In genomic region chr7:84232653-84233052, GRCh38 we compare ENCODE assay signal across 11 cellular contexts. TPM values are rescaled to one million over a fixed set of nuclear protein-coding genes. Genes with fewer than 3 reads are reported as not detected.
A peak's percentile ranks its signal among the peaks of the same experiment; 100 is the strongest.
DNase-seq lines count a peak whose midpoint lies in the region; ATAC-seq, FAIRE-seq and TF ChIP-seq lines count a peak whose summit lies in the region.
"Had no signal": no experiment of that assay in that cellular context is flagged by ENCODE, and none has a peak within 500 bp of the region (broad histone marks: within the 10 kb centered on the region; RNA-seq: fewer than 3 reads in every experiment).

No MANE protein-coding gene starts in this region.

- H3K9ac ChIP-seq in GM12878 (ENCODE audit: control insufficient read depth, insufficient read depth, low read length): no peak overlapping the region
- no peak overlapping the region for H3K9ac ChIP-seq in keratinocyte (ENCODE audit: control insufficient read depth, extremely low read depth, insufficient read depth, low read length)

- H3K27me3 ChIP-seq in GM12878 (replicated peaks in 1 of 2; ENCODE audit: control insufficient read depth in 2 of 2, insufficient read depth in 2 of 2, low read length in 1 of 2): no peaks in the 10 kb centered on the region
- H3K27me3 ChIP-seq in keratinocyte (ENCODE audit: control insufficient read depth, extremely low read depth, insufficient read depth, low read length): no peaks in the 10 kb centered on the region

- BruUV-seq in GM12878 (replicated peaks; lab: Mats Ljungman, UMichigan): no TSS peak

- TF ChIP-seq EP300 in GM12878 (IDR thresholded peaks at IDR 0.05; ENCODE audit: borderline replicate concordance in 1 of 2, control insufficient read depth in 1 of 2, low read depth in 2 of 2, low read length in 2 of 2): no peak

- RAD21 ChIA-PET in GM12878 (lab: Charles Lee; ENCODE audit: unreplicated experiment): no interaction called here

- FAIRE-seq in GM12878 (lab: Jason Lieb, UNC): no peak
- FAIRE-seq in keratinocyte (lab: Jason Lieb, UNC): peak; percentile 48
- FAIRE-seq: HTR-8/SVneo had no signal

- H3K36me3 ChIP-seq in GM12878 (ENCODE audit: control insufficient read depth in 2 of 2, insufficient read depth in 2 of 2, low read length in 1 of 2) (no peaks in the 10 kb centered on the region), keratinocyte (ENCODE audit: control insufficient read depth in 2 of 2, extremely low read depth in 1 of 2, insufficient read depth in 2 of 2, low read length in 2 of 2) (no peaks in the 10 kb centered on the region)

- POLR2A ChIA-PET in AG04449 (lab: Yijun Ruan, JAX) (no interaction called here), GM12878 (lab: Charles Lee) (no interaction called here)

- CTCF ChIA-PET in AG04449 (lab: Yijun Ruan, JAX) (interaction anchor here (1.0 kb wide), 1 partner anchor 10 kb away, joined by 3 read pairs; no protein-coding TSS in a partner anchor), GM12878 (lab: Yijun Ruan, JAX) (no interaction called here)

- no peaks in the 10 kb centered on the region for H3K9me1 ChIP-seq in keratinocyte (ENCODE audit: control insufficient read depth, extremely low read depth, insufficient read depth, low read length)

- no peak overlapping the region for H2AFZ ChIP-seq in GM12878 (ENCODE audit: control insufficient read depth, low read depth, low read length)
- H2AFZ ChIP-seq in keratinocyte (ENCODE audit: control insufficient read depth, low read length): no peak overlapping the region

- no peaks in the 10 kb centered on the region for H3K79me2 ChIP-seq in GM12878 (ENCODE audit: control insufficient read depth, insufficient read depth, low read length)
- H3K79me2 ChIP-seq in keratinocyte (ENCODE audit: control insufficient read depth, insufficient read depth, low read length): no peaks in the 10 kb centered on the region

- TF ChIP-seq CTCF in AG04449 (IDR thresholded peaks at IDR 0.05; ENCODE audit: insufficient read depth, low read length, missing control alignments) (peak; percentile 3), GM12878 (IDR thresholded peaks at IDR 0.05 in 2 of 3, conservative IDR thresholded peaks at IDR 0.05 in 1 of 3; ENCODE audit: control insufficient read depth in 2 of 3, extremely low read depth in 1 of 3, insufficient read depth in 1 of 3, low read depth in 3 of 3, low read length in 3 of 3) (no peak), keratinocyte (optimal IDR thresholded peaks at IDR 0.05 in 1 of 3, IDR thresholded peaks at IDR 0.05 in 1 of 3, conservative IDR thresholded peaks at IDR 0.05 in 1 of 3; ENCODE audit: extremely low read depth in 1 of 3, insufficient read depth in 2 of 3, low read length in 3 of 3) (peak in 2 of 3 experiments; percentile 29 to 30)

- H3K4me1 ChIP-seq in GM12878 (ENCODE audit: control insufficient read depth, insufficient read depth, low read length) (no peaks in the 10 kb centered on the region), keratinocyte (ENCODE audit: control insufficient read depth, extremely low read depth, insufficient read depth, low read length) (peaks cover 18% of the 10 kb centered on the region)

- peak; percentile 69 for DNase-seq in AG04449 (ENCODE audit: low read depth, low spot score)
- DNase-seq in HCEC 1CT: peak; percentile 65
- no peak for DNase-seq in GM12878 (ENCODE audit: low read depth, low spot score)
- DNase-seq in keratinocyte (ENCODE audit: low read depth, low spot score): no peak
- DNase-seq in NCI-H774 (lab: John Stamatoyannopoulos, UW): no peak
- no peak for DNase-seq in Kasumi-1 (lab: John Stamatoyannopoulos, UW)
- no peak for DNase-seq in amygdala (lab: John Stamatoyannopoulos, UW)
- DNase-seq: NCI-H1694 treated with DMSO at 0.1 percent for 48 hours had no signal

- H3K27ac ChIP-seq in GM12878 (ENCODE audit: control insufficient read depth, insufficient read depth): no peak overlapping the region
- no peak overlapping the region for H3K27ac ChIP-seq in keratinocyte (ENCODE audit: control insufficient read depth, insufficient read depth, low read length)

- no peak for TF ChIP-seq RAD21 in GM12878 (IDR thresholded peaks at IDR 0.05; ENCODE audit: insufficient read depth, low read depth, low read length)

- in situ Hi-C loops in GM12878 (cut with MboI): no loop called here

- H3K9me3 ChIP-seq in GM12878 (replicated peaks; ENCODE audit: control insufficient read depth, insufficient read depth, low read length) (no peaks in the 10 kb centered on the region), keratinocyte (ENCODE audit: control insufficient read depth, low read depth, low read length) (no peaks in the 10 kb centered on the region)

- WGBS in GM12878 (ENCODE audit: insufficient coverage, insufficient replicate concordance, low lambda C conversion rate, missing lambda C conversion rate): 0% methylated on average over 1 of the region's 1 CpG

- peak; percentile 48; the same call in 2 of the 3 replicates for ATAC-seq in GM12878
- no peak for ATAC-seq in GM18520 (IDR thresholded peaks at IDR 0.05; ENCODE audit: unreplicated experiment)

- intact Hi-C loops in GM12878 (cut with micrococcal nuclease; ENCODE audit: unreplicated experiment): no loop called here

- H3K4me3 ChIP-seq in AG04449 (ENCODE audit: low read depth, low read length) (no peak overlapping the region), GM12878 (no peak overlapping the region), keratinocyte (ENCODE audit: control insufficient read depth in 2 of 3, extremely low read depth in 1 of 3, insufficient read depth in 2 of 3, low read depth in 1 of 3, low read length in 3 of 3) (no peak overlapping the region)

- dilution Hi-C loops in keratinocyte (cut with MboI; ENCODE audit: extremely low pct_ligation_motif_present, low sequenced_read_pairs): no loop called here

- SMC1A ChIA-PET in GM12878 (lab: Charles Lee; ENCODE audit: uncharacterized antibody, unreplicated experiment): interaction anchor here (0.6 kb wide), 1 partner anchor 156 kb away, joined by 3 read pairs; no protein-coding TSS in a partner anchor

- TF ChIP-seq POLR2A in GM12878 (IDR thresholded peaks at IDR 0.05; ENCODE audit: low read depth, low read length): no peak

- no peak overlapping the region for H3K4me2 ChIP-seq in GM12878 (ENCODE audit: control insufficient read depth, insufficient read depth)
- no peak overlapping the region for H3K4me2 ChIP-seq in keratinocyte (ENCODE audit: control insufficient read depth, extremely low read depth, insufficient read depth, low read depth, low read length)

- H4K20me1 ChIP-seq in GM12878 (ENCODE audit: control insufficient read depth, insufficient read depth): no peaks in the 10 kb centered on the region
- H4K20me1 ChIP-seq in keratinocyte (ENCODE audit: control insufficient read depth, extremely low read depth, insufficient read depth, low read length): no peaks in the 10 kb centered on the region

TF ChIP-seq in GM12878, 131 proteins besides CTCF, POLR2A, EP300 and RAD21 (continues in another document):
- TF ChIP-seq EED (IDR thresholded peaks at IDR 0.05; ENCODE audit: low read depth) (no peak), PBX3 (IDR thresholded peaks at IDR 0.05; ENCODE audit: insufficient replicate concordance, low read depth, low read length) (no peak), GABPA (IDR thresholded peaks at IDR 0.05; ENCODE audit: low read depth) (no peak), STAT1 (conservative IDR thresholded peaks at IDR 0.05) (no peak), IKZF2 (IDR thresholded peaks at IDR 0.05) (no peak), RBBP5 (conservative IDR thresholded peaks at IDR 0.05) (no peak), YY1 (IDR thresholded peaks at IDR 0.05; ENCODE audit: low read depth, low read length) (no peak), ETV6 (conservative IDR thresholded peaks at IDR 0.05 in 1 of 2, IDR thresholded peaks at IDR 0.05 in 1 of 2; ENCODE audit: borderline replicate concordance in 1 of 2, low read depth in 1 of 2) (no peak)

RNA-seq across cellular contexts. Expression of gene SEMA3A, which starts 38.1 kb away (rescaled TPM):
- total RNA-seq in GM12878 (2013; cell fraction: nucleolus; rRNA removed): 3.9 and 4.4 TPM in 2 replicates
- total RNA-seq in GM12878 (2014; rRNA removed): 0.27 and 0.45 TPM in 2 replicates
- 0.36 and 0.64 TPM in 2 replicates for total RNA-seq in GM12878 (2014; rRNA removed; fragmentation: Illumina TruSeq; extraction: Trizol)
- total RNA-seq in GM12878 (2021): 0.08 and 0.32 TPM in 2 replicates
- not detected for polyA plus RNA-seq in GM12878 (2011; ENCODE audit: low read depth)
- 3.3 TPM in 2 replicates for polyA plus RNA-seq in GM12878 (2011; rRNA removed)
- polyA plus RNA-seq in GM12878 (2011; cell fraction: cytosol; rRNA removed): 1.4 and 1.8 TPM in 2 replicates
- polyA plus RNA-seq in GM12878 (2011; cell fraction: nucleus; rRNA removed): 2.0 and 3.2 TPM in 2 replicates
- not detected in 2 replicates for polyA plus RNA-seq in GM12878 (2012)
- polyA plus RNA-seq in GM12878 (2014; fragmentation: Illumina TruSeq; extraction: Trizol): 0.31 and 1.2 TPM in 2 replicates
- polyA plus RNA-seq in GM12878 (2014; fragmentation: Nextera tagmentation; extraction: Ambion mirVana): under 1 TPM; 0.04 to 0.45 TPM
- 0.16 and 0.17 TPM in 2 replicates for polyA plus RNA-seq in GM12878 (2014; rRNA removed)
- polyA plus RNA-seq in GM12878 (2016; fragmentation: Nextera tagmentation; extraction: Ambion mirVana): under 1 TPM; 0.01 to 0.13 TPM
- 9.5 and 13.5 TPM in 2 replicates for polyA minus RNA-seq in GM12878 (2011; rRNA and poly(A)+ RNA removed)
- polyA minus RNA-seq in GM12878 (2011; cell fraction: cytosol; rRNA and poly(A)+ RNA removed): 1.5 and 1.6 TPM in 2 replicates
- 2.2 and 6.5 TPM in 2 replicates for polyA minus RNA-seq in GM12878 (2011; cell fraction: nucleus; rRNA and poly(A)+ RNA removed)
- 0.90 to 3.7 TPM (median 2.1 TPM) in 3 replicates for polyA plus RNA-seq in keratinocyte
- polyA plus RNA-seq in keratinocyte (2011; ENCODE audit: low read depth): 0.80 TPM
- polyA plus RNA-seq in keratinocyte (2011; cell fraction: cytosol; rRNA removed): 0.52 and 1.1 TPM in 2 replicates
- 2.2 and 3.1 TPM in 2 replicates for polyA plus RNA-seq in keratinocyte (2011; cell fraction: nucleus; rRNA removed)
- polyA plus RNA-seq in keratinocyte (2012; ENCODE audit: low replicate concordance): 0.16 and 3.5 TPM in 2 replicates
- 2.2 to 6.3 TPM (median 3.3 TPM) in 3 replicates for polyA minus RNA-seq in keratinocyte
- polyA minus RNA-seq in keratinocyte (2011; cell fraction: cytosol; rRNA and poly(A)+ RNA removed): 0.38 TPM
- 2.0 and 7.4 TPM in 2 replicates for polyA minus RNA-seq in keratinocyte (2011; cell fraction: nucleus; rRNA and poly(A)+ RNA removed)
- total RNA-seq: OCI-LY7 had no signal

Comparison
In these comparisons a context has a peak if more than half of its experiments do, and no peak if none do; other contexts are left out.
1. DNase-seq: peak in AG04449 (single experiment) and HCEC 1CT (single experiment); none in GM12878 (single experiment), keratinocyte (single experiment), NCI-H774 (single experiment), Kasumi-1 (0 of 2) and amygdala (0 of 56).
2. CTCF ChIP-seq: peak in AG04449 (single experiment) and keratinocyte (2 of 3); none in GM12878 (0 of 3).